Comparison of ENCODE assay signal across 11 cellular contexts in genomic region chr3:148999806-149000205, GRCh38. TPM values are rescaled to one million over a fixed set of nuclear protein-coding genes. Genes with fewer than 3 reads are reported as not detected.
A peak's percentile ranks its signal among the peaks of the same experiment; 100 is the strongest.
DNase-seq lines count a peak whose midpoint lies in the region; ATAC-seq, FAIRE-seq and TF ChIP-seq lines count a peak whose summit lies in the region.
"Had no signal": no experiment of that assay in that cellular context is flagged by ENCODE, and none has a peak within 500 bp of the region (broad histone marks: within the 10 kb centered on the region; RNA-seq: fewer than 3 reads in every experiment).

No MANE protein-coding gene starts in this region.

- H3K27ac ChIP-seq in skeletal muscle tissue (ENCODE audit: low read depth, low read length), result peak overlapping the region; percentile 8
- no peak overlapping the region for H3K27ac ChIP-seq in thyroid gland
- H3K27ac ChIP-seq: suprapubic skin had no signal

- H3K4me1 Mint-ChIP-seq in activated CD4-positive, alpha-beta memory T cell treated with anti-CD3 and anti-CD28 coated beads, Interleukin-2, amount 10 ng/mL, durations not matched to agents 7 days and 5 days, result peaks cover 49% of the 10 kb centered on the region
- H3K4me1 Mint-ChIP-seq in activated CD4-positive, alpha-beta memory T cell treated with anti-CD3 and anti-CD28 coated beads for 36 hours (ENCODE audit: low read depth), result peaks cover 30% of the 10 kb centered on the region
- H3K4me1 Mint-ChIP-seq in effector memory CD8-positive, alpha-beta T cell (ENCODE audit: low read depth in 2 of 2), result peaks cover 35 to 67% of the 10 kb centered on the region in 2 donors

- H3K4me3 Mint-ChIP-seq in activated CD4-positive, alpha-beta memory T cell treated with anti-CD3 and anti-CD28 coated beads, Interleukin-2, amount 10 ng/mL, durations not matched to agents 7 days and 5 days, result no peak overlapping the region
- H3K4me3 Mint-ChIP-seq in activated CD4-positive, alpha-beta memory T cell treated with anti-CD3 and anti-CD28 coated beads for 36 hours, result no peak overlapping the region
- H3K4me3 Mint-ChIP-seq in effector memory CD8-positive, alpha-beta T cell, result peak overlapping the region in 1 of 2 donors; percentile 53
- H3K4me3 Mint-ChIP-seq: mesothelial cell of epicardium had no signal

- no peaks in the 10 kb centered on the region for H3K9me3 ChIP-seq in skeletal muscle tissue (ENCODE audit: control insufficient read depth in 3 of 3, low read length in 3 of 3)
- no peaks in the 10 kb centered on the region for H3K9me3 ChIP-seq in thyroid gland
- H3K9me3 ChIP-seq: suprapubic skin had no signal

- ATAC-seq in HG03139 (IDR thresholded peaks at IDR 0.05; ENCODE audit: unreplicated experiment) (peak; percentile 48), GM19328 (IDR thresholded peaks at IDR 0.05; ENCODE audit: unreplicated experiment) (no peak)
- ATAC-seq in effector memory CD8-positive, alpha-beta T cell (replicated peaks), result no peak

- POLR2A ChIA-PET in activated CD4-positive, alpha-beta memory T cell treated with anti-CD3 and anti-CD28 coated beads, Interleukin-2, amount 10 ng/mL, durations not matched to agents 7 days and 5 days (lab: Charles Lee), result interaction anchor here (4.4 to 6.2 kb wide), 2 partner anchors 8 to 10 kb away, joined by 20 to 49 read pairs; partner anchors contain the start of gene GYG1
- POLR2A ChIA-PET in activated CD4-positive, alpha-beta memory T cell treated with anti-CD3 and anti-CD28 coated beads for 36 hours (lab: Charles Lee), result interaction anchor here (1.5 kb wide), 1 partner anchor 10 kb away, joined by 3 read pairs; no protein-coding TSS in a partner anchor

- intact Hi-C loops in activated CD4-positive, alpha-beta memory T cell treated with anti-CD3 and anti-CD28 coated beads for 36 hours (cut with micrococcal nuclease), result no loop called here
- intact Hi-C loops in thyroid gland (cut with DNase I), result no loop called here

- H3K36me3 ChIP-seq in skeletal muscle tissue (ENCODE audit: control insufficient read depth in 3 of 3, insufficient read depth in 3 of 3, low read length in 3 of 3) (peaks cover 18 to 48% (median 45%) of the 10 kb centered on the region in 3 donors), thyroid gland (peaks cover 4 to 11% of the 10 kb centered on the region in 2 donors)

- H3K4me3 ChIP-seq in skeletal muscle tissue (ENCODE audit: low read length in 3 of 3) (no peak overlapping the region), thyroid gland (replicated peaks in 1 of 3) (no peak overlapping the region)
- H3K4me3 ChIP-seq: suprapubic skin had no signal

- TF ChIP-seq CTCF in D721Med (IDR thresholded peaks at IDR 0.05; ENCODE audit: insufficient read depth, missing control alignments), result no peak
- no peak for TF ChIP-seq CTCF in thyroid gland (IDR thresholded peaks at IDR 0.05)

- 87 to 94% methylated on average over 3 of the region's 3 CpGs for WGBS in thyroid gland, 2 donors

- no peak for DNase-seq in activated CD4-positive, alpha-beta memory T cell treated with anti-CD3 and anti-CD28 coated beads, Interleukin-2, amount 10 ng/mL, durations not matched to agents 7 days and 5 days
- no peak for DNase-seq in activated CD4-positive, alpha-beta memory T cell treated with anti-CD3 and anti-CD28 coated beads for 36 hours
- no peak for DNase-seq in effector memory CD8-positive, alpha-beta T cell
- DNase-seq in D721Med (ENCODE audit: insufficient read length, low spot score) (no peak), thyroid gland (no peak)

- H3K36me3 Mint-ChIP-seq in activated CD4-positive, alpha-beta memory T cell treated with anti-CD3 and anti-CD28 coated beads, Interleukin-2, amount 10 ng/mL, durations not matched to agents 7 days and 5 days (ENCODE audit: low read depth), result peaks cover 63% of the 10 kb centered on the region
- H3K36me3 Mint-ChIP-seq in activated CD4-positive, alpha-beta memory T cell treated with anti-CD3 and anti-CD28 coated beads for 36 hours, result peaks cover 42% of the 10 kb centered on the region
- peaks cover 65% of the 10 kb centered on the region for H3K36me3 Mint-ChIP-seq in effector memory CD8-positive, alpha-beta T cell (ENCODE audit: insufficient read depth)

- H3K4me1 ChIP-seq in skeletal muscle tissue (ENCODE audit: control insufficient read depth in 3 of 3, insufficient read depth in 3 of 3, low read length in 3 of 3) (peaks cover 17 to 43% (median 24%) of the 10 kb centered on the region in 3 donors), thyroid gland (peaks cover 5 to 7% of the 10 kb centered on the region in 2 donors)

- no peak for FAIRE-seq in D721Med (lab: Jason Lieb, UNC)
- FAIRE-seq: A204.1 had no signal

- peak overlapping the region in 1 of 3 donors; percentile 4 for H3K9ac ChIP-seq in skeletal muscle tissue (ENCODE audit: low read depth in 1 of 3, low read length in 3 of 3)

- peak overlapping the region; percentile 53 for H3K27ac Mint-ChIP-seq in activated CD4-positive, alpha-beta memory T cell treated with anti-CD3 and anti-CD28 coated beads, Interleukin-2, amount 10 ng/mL, durations not matched to agents 7 days and 5 days
- H3K27ac Mint-ChIP-seq in activated CD4-positive, alpha-beta memory T cell treated with anti-CD3 and anti-CD28 coated beads for 36 hours, result no peak overlapping the region
- peak overlapping the region; percentile 53 to 92 for H3K27ac Mint-ChIP-seq in effector memory CD8-positive, alpha-beta T cell
- H3K27ac Mint-ChIP-seq: mesothelial cell of epicardium had no signal

- no peaks in the 10 kb centered on the region for H3K27me3 ChIP-seq in skeletal muscle tissue (ENCODE audit: control insufficient read depth in 3 of 3, insufficient read depth in 3 of 3, low read length in 3 of 3)
- H3K27me3 ChIP-seq in thyroid gland, result no peaks in the 10 kb centered on the region
- H3K27me3 ChIP-seq: suprapubic skin had no signal

- H3K9me3 Mint-ChIP-seq in activated CD4-positive, alpha-beta memory T cell treated with anti-CD3 and anti-CD28 coated beads, Interleukin-2, amount 10 ng/mL, durations not matched to agents 7 days and 5 days, result no peaks in the 10 kb centered on the region
- no peaks in the 10 kb centered on the region for H3K9me3 Mint-ChIP-seq in activated CD4-positive, alpha-beta memory T cell treated with anti-CD3 and anti-CD28 coated beads for 36 hours
- H3K9me3 Mint-ChIP-seq in effector memory CD8-positive, alpha-beta T cell, result no peaks in the 10 kb centered on the region
- H3K9me3 Mint-ChIP-seq: mesothelial cell of epicardium had no signal

- TF ChIP-seq POLR2A in thyroid gland (IDR thresholded peaks at IDR 0.05), result no peak

- CTCF ChIA-PET in activated CD4-positive, alpha-beta memory T cell treated with anti-CD3 and anti-CD28 coated beads, Interleukin-2, amount 10 ng/mL, durations not matched to agents 7 days and 5 days (lab: Charles Lee), result interaction anchor here (1.5 kb wide), 1 partner anchor 30 kb away, joined by 3 read pairs; no protein-coding TSS in a partner anchor
- CTCF ChIA-PET in activated CD4-positive, alpha-beta memory T cell treated with anti-CD3 and anti-CD28 coated beads for 36 hours (lab: Charles Lee), result no interaction called here

- no peaks in the 10 kb centered on the region for H3K27me3 Mint-ChIP-seq in activated CD4-positive, alpha-beta memory T cell treated with anti-CD3 and anti-CD28 coated beads, Interleukin-2, amount 10 ng/mL, durations not matched to agents 7 days and 5 days
- H3K27me3 Mint-ChIP-seq in activated CD4-positive, alpha-beta memory T cell treated with anti-CD3 and anti-CD28 coated beads for 36 hours, result no peaks in the 10 kb centered on the region
- no peaks in the 10 kb centered on the region for H3K27me3 Mint-ChIP-seq in effector memory CD8-positive, alpha-beta T cell

RNA-seq across cellular contexts. Expression of gene GYG1, which starts 8.5 kb away (rescaled TPM):
- total RNA-seq in activated CD4-positive, alpha-beta memory T cell treated with anti-CD3 and anti-CD28 coated beads, Interleukin-2, amount 10 ng/mL, durations not matched to agents 7 days and 5 days, result 10 to 100 TPM; 44.5 to 46.5 TPM
- total RNA-seq in activated CD4-positive, alpha-beta memory T cell treated with anti-CD3 and anti-CD28 coated beads for 36 hours, result 10 to 100 TPM; 21.5 to 22.1 TPM
- 62.6 TPM for total RNA-seq in skeletal muscle tissue
- total RNA-seq in thyroid gland, result 10 to 100 TPM; 26.4 to 86.3 (median 29.3) TPM
